In the genomic region with DNA sequence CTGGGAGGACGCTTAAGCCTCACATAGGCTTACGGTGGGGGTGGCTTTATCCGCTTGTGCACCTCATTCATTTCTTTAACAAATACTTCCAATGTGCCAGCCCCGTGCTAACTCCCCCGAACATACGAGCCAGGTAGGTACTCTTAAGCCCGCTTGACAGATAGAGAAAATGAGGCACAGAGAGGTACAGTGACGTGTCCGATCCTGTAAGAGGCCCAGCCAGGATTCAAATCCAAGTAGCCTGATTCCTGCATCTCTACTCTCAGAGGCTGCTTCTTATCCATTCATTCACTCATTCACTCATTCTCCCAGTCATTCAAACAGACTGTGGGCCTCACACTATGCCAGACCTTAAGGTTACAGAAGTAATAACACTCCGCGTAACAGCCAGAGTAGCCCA, we compare ENCODE assay signal across 8 cellular contexts. TPM values are rescaled to one million over a fixed set of nuclear protein-coding genes. Genes with fewer than 3 reads are reported as not detected.
DNase-seq lines count a peak whose midpoint lies in the region; ATAC-seq, FAIRE-seq and TF ChIP-seq lines count a peak whose summit lies in the region.

No MANE protein-coding gene starts in this region.

- H3K9me3 ChIP-seq in keratinocyte (ENCODE audit: control insufficient read depth, low read depth, low read length) (no peaks in the 10 kb centered on the region), thymus (ENCODE audit: control insufficient read depth) (no peaks in the 10 kb centered on the region)

- peaks cover 2% of the 10 kb centered on the region for H3K36me3 Mint-ChIP-seq in activated CD4-positive, alpha-beta T cell treated with anti-CD3 and anti-CD28 coated beads for 36 hours (ENCODE audit: low read depth)
- no peaks in the 10 kb centered on the region for H3K36me3 Mint-ChIP-seq in activated T-helper 17 cell treated with anti-CD3 and anti-CD28 coated beads, Interleukin-2, amount 50 U/mL, for 72 hours (ENCODE audit: low read depth)

- peak overlapping the region; percentile 66 for H2AFZ ChIP-seq in keratinocyte (ENCODE audit: control insufficient read depth, low read length)

- no peak for TF ChIP-seq CTCF in keratinocyte (optimal IDR thresholded peaks at IDR 0.05 in 1 of 3, IDR thresholded peaks at IDR 0.05 in 1 of 3, conservative IDR thresholded peaks at IDR 0.05 in 1 of 3; ENCODE audit: extremely low read depth in 1 of 3, insufficient read depth in 2 of 3, low read length in 3 of 3)

- H3K27ac ChIP-seq in keratinocyte (ENCODE audit: control insufficient read depth, insufficient read depth, low read length) (peak overlapping the region; percentile 70), thymus (ENCODE audit: low read depth) (peak overlapping the region; percentile 80)

- peak; percentile 41 for FAIRE-seq in keratinocyte (lab: Jason Lieb, UNC)

- H3K4me3 Mint-ChIP-seq in activated CD4-positive, alpha-beta T cell treated with anti-CD3 and anti-CD28 coated beads for 36 hours, result peak overlapping the region; percentile 78
- H3K4me3 Mint-ChIP-seq in activated T-helper 17 cell treated with anti-CD3 and anti-CD28 coated beads, Interleukin-2, amount 50 U/mL, for 72 hours, result peak overlapping the region; percentile 87

- intact Hi-C loops in activated CD4-positive, alpha-beta T cell treated with anti-CD3 and anti-CD28 coated beads for 36 hours (cut with DNase I, micrococcal nuclease), result loop anchor here (1.0 to 2.0 kb wide), 2 partner anchors 32 to 40 kb away; a partner anchor contains a TSS

- H3K9me3 Mint-ChIP-seq in activated CD4-positive, alpha-beta T cell treated with anti-CD3 and anti-CD28 coated beads for 36 hours (ENCODE audit: low read depth), result peaks cover 2% of the 10 kb centered on the region
- H3K9me3 Mint-ChIP-seq in activated T-helper 17 cell treated with anti-CD3 and anti-CD28 coated beads, Interleukin-2, amount 50 U/mL, for 72 hours, result no peaks in the 10 kb centered on the region

- H3K27me3 Mint-ChIP-seq in activated CD4-positive, alpha-beta T cell treated with anti-CD3 and anti-CD28 coated beads for 36 hours, result no peaks in the 10 kb centered on the region
- no peaks in the 10 kb centered on the region for H3K27me3 Mint-ChIP-seq in activated T-helper 17 cell treated with anti-CD3 and anti-CD28 coated beads, Interleukin-2, amount 50 U/mL, for 72 hours

- 25% methylated on average over 11 of the region's 11 CpGs for WGBS in thymus

- dilution Hi-C loops in keratinocyte (cut with MboI; ENCODE audit: extremely low pct_ligation_motif_present, low sequenced_read_pairs), result no loop called here

- H3K27me3 ChIP-seq in keratinocyte (ENCODE audit: control insufficient read depth, extremely low read depth, insufficient read depth, low read length) (no peaks in the 10 kb centered on the region), thymus (ENCODE audit: control insufficient read depth, insufficient read depth) (no peaks in the 10 kb centered on the region)

- peak overlapping the region; percentile 88 for H3K9ac ChIP-seq in keratinocyte (ENCODE audit: control insufficient read depth, extremely low read depth, insufficient read depth, low read length)

- peak overlapping the region; percentile 89 for H3K27ac Mint-ChIP-seq in activated CD4-positive, alpha-beta T cell treated with anti-CD3 and anti-CD28 coated beads for 36 hours
- H3K27ac Mint-ChIP-seq in activated T-helper 17 cell treated with anti-CD3 and anti-CD28 coated beads, Interleukin-2, amount 50 U/mL, for 72 hours, result peak overlapping the region; percentile 85

- H3K79me2 ChIP-seq in keratinocyte (ENCODE audit: control insufficient read depth, insufficient read depth, low read length), result peaks cover 40% of the 10 kb centered on the region

- peak; percentile 13 for DNase-seq in activated CD4-positive, alpha-beta T cell treated with anti-CD3 and anti-CD28 coated beads for 36 hours
- DNase-seq in activated CD4-positive, alpha-beta T cell treated with anti-CD3 and anti-CD28 coated beads for 1 hour, result no peak
- no peak for DNase-seq in keratinocyte (ENCODE audit: low read depth, low spot score)
- DNase-seq in T1000 (lab: John Stamatoyannopoulos, UW), result no peak
- DNase-seq in medulla oblongata (ENCODE audit: extremely low spot score), result no peak
- DNase-seq in NCI-H1930 (lab: John Stamatoyannopoulos, UW), result no peak

- peaks cover 6 to 20% of the 10 kb centered on the region in 2 experiments for H3K36me3 ChIP-seq in keratinocyte (ENCODE audit: control insufficient read depth in 2 of 2, extremely low read depth in 1 of 2, insufficient read depth in 2 of 2, low read length in 2 of 2)
- H3K36me3 ChIP-seq in thymus (ENCODE audit: control insufficient read depth, insufficient read depth), result no peaks in the 10 kb centered on the region

- no peaks in the 10 kb centered on the region for H3K9me1 ChIP-seq in keratinocyte (ENCODE audit: control insufficient read depth, extremely low read depth, insufficient read depth, low read length)

- ATAC-seq in activated CD4-positive, alpha-beta T cell treated with anti-CD3 and anti-CD28 coated beads for 36 hours, result peak; percentile 4
- ATAC-seq in activated T-helper 17 cell treated with anti-CD3 and anti-CD28 coated beads, Interleukin-2, amount 50 U/mL, for 72 hours (replicated peaks), result peak; percentile 1

- H4K20me1 ChIP-seq in keratinocyte (ENCODE audit: control insufficient read depth, extremely low read depth, insufficient read depth, low read length), result no peaks in the 10 kb centered on the region

- H3K4me3 ChIP-seq in keratinocyte (ENCODE audit: control insufficient read depth in 2 of 3, extremely low read depth in 1 of 3, insufficient read depth in 2 of 3, low read depth in 1 of 3, low read length in 3 of 3) (peak overlapping the region; percentile 66 to 82 (median 76)), thymus (ENCODE audit: low read length) (peak overlapping the region; percentile 64)

- peaks cover 37% of the 10 kb centered on the region for H3K4me1 Mint-ChIP-seq in activated CD4-positive, alpha-beta T cell treated with anti-CD3 and anti-CD28 coated beads for 36 hours
- peaks cover 30% of the 10 kb centered on the region for H3K4me1 Mint-ChIP-seq in activated T-helper 17 cell treated with anti-CD3 and anti-CD28 coated beads, Interleukin-2, amount 50 U/mL, for 72 hours

- H3K4me1 ChIP-seq in keratinocyte (ENCODE audit: control insufficient read depth, extremely low read depth, insufficient read depth, low read length) (peaks cover 38% of the 10 kb centered on the region), thymus (ENCODE audit: control insufficient read depth, insufficient read depth, low read length) (peaks cover 12% of the 10 kb centered on the region)

- CTCF ChIA-PET in activated CD4-positive, alpha-beta T cell treated with anti-CD3 and anti-CD28 coated beads for 36 hours (lab: Charles Lee), result interaction anchor here (1.3 to 2.0 kb wide), 3 partner anchors 38 to 54 kb away, joined by 4 to 8 read pairs (median 8); a partner anchor contains a TSS

- H3K4me2 ChIP-seq in keratinocyte (ENCODE audit: control insufficient read depth, extremely low read depth, insufficient read depth, low read depth, low read length), result peak overlapping the region; percentile 93

- POLR2A ChIA-PET in activated CD4-positive, alpha-beta T cell treated with anti-CD3 and anti-CD28 coated beads for 36 hours (lab: Charles Lee), result interaction anchor here (1.2 kb wide), 1 partner anchor 14 kb away, joined by 3 read pairs; no protein-coding TSS in a partner anchor

RNA-seq across cellular contexts. Expression of a gene that starts 0.5 kb away (rescaled TPM):
- 10 to 100 TPM; 32.1 to 35.3 TPM for total RNA-seq in activated CD4-positive, alpha-beta T cell treated with anti-CD3 and anti-CD28 coated beads for 36 hours
- total RNA-seq in activated T-helper 17 cell treated with anti-CD3 and anti-CD28 coated beads, Interleukin-2, amount 50 U/mL, for 72 hours, result 10 to 100 TPM; 17.4 to 41.7 TPM
- 54.1 to 104 TPM (median 59.2 TPM) in 3 replicates for polyA plus RNA-seq in keratinocyte
- polyA plus RNA-seq in keratinocyte (2011; ENCODE audit: low read depth), result 2.8 TPM
- polyA plus RNA-seq in keratinocyte (2011; cell fraction: cytosol; rRNA removed), result 54.1 and 65.0 TPM in 2 replicates
- polyA plus RNA-seq in keratinocyte (2011; cell fraction: nucleus; rRNA removed), result 102 TPM in 2 replicates
- 5.4 and 65.5 TPM in 2 replicates for polyA plus RNA-seq in keratinocyte (2012; ENCODE audit: low replicate concordance)
- 132 to 508 TPM (median 151 TPM) in 3 replicates for polyA minus RNA-seq in keratinocyte
- polyA minus RNA-seq in keratinocyte (2011; cell fraction: cytosol; rRNA and poly(A)+ RNA removed), result 42.0 TPM
- 50.1 and 76.1 TPM in 2 replicates for polyA minus RNA-seq in keratinocyte (2011; cell fraction: nucleus; rRNA and poly(A)+ RNA removed)
- polyA plus RNA-seq in thymus, result 10.2 TPM

RNA-seq across cellular contexts. Expression of a gene that starts 32.0 kb away (rescaled TPM):
- 10 to 100 TPM; 50.5 to 52.8 TPM for total RNA-seq in activated CD4-positive, alpha-beta T cell treated with anti-CD3 and anti-CD28 coated beads for 36 hours
- 10 to 100 TPM; 15.6 to 20.9 TPM for total RNA-seq in activated T-helper 17 cell treated with anti-CD3 and anti-CD28 coated beads, Interleukin-2, amount 50 U/mL, for 72 hours
- polyA plus RNA-seq in keratinocyte, result 88.3 to 102 TPM (median 95.0 TPM) in 3 replicates
- polyA plus RNA-seq in keratinocyte (2011; ENCODE audit: low read depth), result 6.3 TPM
- polyA plus RNA-seq in keratinocyte (2011; cell fraction: cytosol; rRNA removed), result 52.6 and 59.7 TPM in 2 replicates
- 63.4 and 68.2 TPM in 2 replicates for polyA plus RNA-seq in keratinocyte (2011; cell fraction: nucleus; rRNA removed)
- 11.8 and 65.0 TPM in 2 replicates for polyA plus RNA-seq in keratinocyte (2012; ENCODE audit: low replicate concordance)
- polyA minus RNA-seq in keratinocyte, result 43.6 to 63.7 TPM (median 45.5 TPM) in 3 replicates
- 41.8 TPM for polyA minus RNA-seq in keratinocyte (2011; cell fraction: cytosol; rRNA and poly(A)+ RNA removed)
- 31.0 and 38.5 TPM in 2 replicates for polyA minus RNA-seq in keratinocyte (2011; cell fraction: nucleus; rRNA and poly(A)+ RNA removed)
- 42.0 TPM for polyA plus RNA-seq in thymus

RNA-seq across cellular contexts. Expression of a gene that starts 39.6 kb away (rescaled TPM):
- 100 to 1,000 TPM; 148 to 278 TPM for total RNA-seq in activated CD4-positive, alpha-beta T cell treated with anti-CD3 and anti-CD28 coated beads for 36 hours
- 10 to 100 TPM; 44.6 to 64.8 TPM for total RNA-seq in activated T-helper 17 cell treated with anti-CD3 and anti-CD28 coated beads, Interleukin-2, amount 50 U/mL, for 72 hours
- polyA plus RNA-seq in keratinocyte (88.1 to 106 TPM (median 92.7 TPM) in 3 replicates), thymus (29.8 TPM)
- 4.3 TPM for polyA plus RNA-seq in keratinocyte (2011; ENCODE audit: low read depth)
- polyA plus RNA-seq in keratinocyte (2011; cell fraction: cytosol; rRNA removed), result 43.4 and 69.9 TPM in 2 replicates
- 69.3 and 78.3 TPM in 2 replicates for polyA plus RNA-seq in keratinocyte (2011; cell fraction: nucleus; rRNA removed)
- polyA plus RNA-seq in keratinocyte (2012; ENCODE audit: low replicate concordance), result 2.6 and 66.4 TPM in 2 replicates
- 64.4 to 108 TPM (median 102 TPM) in 3 replicates for polyA minus RNA-seq in keratinocyte
- polyA minus RNA-seq in keratinocyte (2011; cell fraction: cytosol; rRNA and poly(A)+ RNA removed), result 64.5 TPM
- 56.6 and 108 TPM in 2 replicates for polyA minus RNA-seq in keratinocyte (2011; cell fraction: nucleus; rRNA and poly(A)+ RNA removed)
